Comparison of ENCODE assay signal across 8 cellular contexts in the genomic region with DNA sequence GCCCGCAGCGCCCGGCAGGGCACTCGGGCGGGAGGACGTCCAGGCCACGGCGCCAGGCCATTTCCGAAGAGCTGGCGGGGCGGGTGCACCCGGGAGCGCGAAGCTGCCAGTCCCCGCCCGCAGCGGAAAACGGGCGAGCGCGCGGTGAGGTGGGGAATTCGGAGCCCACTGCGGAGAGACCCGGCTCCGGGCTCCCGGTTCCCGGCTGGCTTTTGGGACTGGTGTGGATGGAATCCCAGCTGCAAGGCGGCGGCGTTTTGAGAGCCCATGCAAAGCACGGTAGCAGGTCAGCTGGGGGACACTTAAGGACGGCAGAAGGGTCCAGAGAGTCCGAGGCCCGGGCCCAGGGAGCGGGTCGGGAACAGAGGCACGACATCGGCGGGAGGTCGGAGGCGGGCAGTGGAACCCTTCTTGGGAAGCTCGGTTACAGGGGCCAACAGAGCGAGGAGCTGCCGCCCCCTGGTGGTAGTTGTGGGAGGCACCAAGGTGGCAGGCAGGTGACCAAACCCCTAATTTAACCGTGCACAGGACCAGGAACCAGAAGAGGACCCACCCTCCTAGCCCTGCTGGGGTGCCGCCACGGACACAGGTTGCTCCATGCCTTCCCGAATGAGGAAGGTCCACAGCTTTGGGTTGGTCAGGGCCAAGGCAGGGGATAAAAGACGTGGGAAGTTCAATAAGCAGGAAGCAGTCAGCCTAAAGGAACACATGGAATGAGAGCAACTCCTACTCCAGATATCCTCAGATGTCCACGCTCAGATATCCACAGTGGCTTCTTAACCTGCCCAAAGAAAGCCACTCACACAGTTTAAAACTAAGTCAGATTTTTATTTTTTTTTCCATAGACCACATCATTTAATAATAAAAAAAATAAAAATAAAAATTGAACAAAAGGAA. TPM values are rescaled to one million over a fixed set of nuclear protein-coding genes. Genes with fewer than 3 reads are reported as not detected.
A peak's percentile ranks its signal among the peaks of the same experiment; 100 is the strongest.
DNase-seq lines count a peak whose midpoint lies in the region; ATAC-seq and TF ChIP-seq lines count a peak whose summit lies in the region.

No MANE protein-coding gene starts in this region.

- no peak for TF ChIP-seq EP300 in esophagus muscularis mucosa (IDR thresholded peaks at IDR 0.05)

- CTCF ChIA-PET in naive thymus-derived CD4-positive, alpha-beta T cell (lab: Charles Lee) = interaction anchor here (0.6 to 12.2 kb wide), 27 partner anchors 11 to 1046 kb away, joined by 3 to 264 read pairs (median 3); a partner anchor contains a TSS

- TF ChIP-seq CTCF in GM20000 (IDR thresholded peaks at IDR 0.05; ENCODE audit: extremely low read depth, missing control alignments) (peak; percentile 94), esophagus muscularis mucosa (IDR thresholded peaks at IDR 0.05) (peak in 2 of 3 experiments; percentile 92 to 96)

- intact Hi-C loops in esophagus muscularis mucosa (cut with DNase I) = loop anchor here (2.0 kb wide), 1 partner anchor 71 kb away; no protein-coding TSS in a partner anchor
- intact Hi-C loops in naive thymus-derived CD4-positive, alpha-beta T cell (cut with micrococcal nuclease) = loop anchor here (1.0 to 10.0 kb wide), 11 partner anchors 23 to 501 kb away; a partner anchor contains a TSS

- WGBS in esophagus muscularis mucosa = under 1% methylated on average over 27 of the region's 51 CpGs

- no peak for TF ChIP-seq POLR2A in esophagus muscularis mucosa (IDR thresholded peaks at IDR 0.05; ENCODE audit: low read depth)

- ATAC-seq in naive thymus-derived CD4-positive, alpha-beta T cell = peak; percentile 81
- ATAC-seq in stimulated activated naive CD8-positive, alpha-beta T cell treated with anti-CD3 and anti-CD28 coated beads, Interleukin-15, Interleukin-2, amounts not matched to agents 100 U/mL and 50 U/mL, for 24 hours = peak; percentile 74

- H3K27ac Mint-ChIP-seq in naive thymus-derived CD4-positive, alpha-beta T cell = peak overlapping the region in 7 of 9 donors; percentile 23 to 85 (median 58)

- peaks cover 4% of the 10 kb centered on the region; the same call in 1 of the 2 replicates for H3K27me3 ChIP-seq in HUES6 (ENCODE audit: control insufficient read depth, insufficient read depth, low read length)
- no peaks in the 10 kb centered on the region for H3K27me3 ChIP-seq in esophagus muscularis mucosa
- H3K27me3 ChIP-seq in naive thymus-derived CD4-positive, alpha-beta T cell (ENCODE audit: control insufficient read depth in 2 of 2, insufficient read depth in 2 of 2, low read length in 2 of 2) = no peaks in the 10 kb centered on the region

- H3K9me3 Mint-ChIP-seq in naive thymus-derived CD4-positive, alpha-beta T cell = peaks cover 0 to 2% (median 0%) of the 10 kb centered on the region in 11 donors

- H3K4me1 Mint-ChIP-seq in naive thymus-derived CD4-positive, alpha-beta T cell = peaks cover 13 to 20% (median 17%) of the 10 kb centered on the region in 7 donors

- H3K9me3 ChIP-seq in HUES6 (ENCODE audit: control insufficient read depth, insufficient read depth, low read depth, low read length) (no peaks in the 10 kb centered on the region), esophagus muscularis mucosa (no peaks in the 10 kb centered on the region)
- no peaks in the 10 kb centered on the region for H3K9me3 ChIP-seq in naive thymus-derived CD4-positive, alpha-beta T cell (ENCODE audit: control insufficient read depth in 2 of 3, low read length in 3 of 3)

- POLR2A ChIA-PET in naive thymus-derived CD4-positive, alpha-beta T cell (lab: Charles Lee) = interaction anchor here (0.8 to 6.5 kb wide), 10 partner anchors 9 to 103 kb away, joined by 3 to 76 read pairs (median 4); a partner anchor contains a TSS

- H3K4me1 ChIP-seq in HUES6 (ENCODE audit: control insufficient read depth, insufficient read depth, low read length) (peaks cover 22% of the 10 kb centered on the region), esophagus muscularis mucosa (peaks cover 23 to 47% (median 42%) of the 10 kb centered on the region in 4 donors)
- peaks cover 7 to 9% of the 10 kb centered on the region in 2 donors for H3K4me1 ChIP-seq in naive thymus-derived CD4-positive, alpha-beta T cell (ENCODE audit: control insufficient read depth in 2 of 2, insufficient read depth in 2 of 2, low read length in 2 of 2)

- peak overlapping the region; percentile 78 to 91 (median 87) for H3K4me3 Mint-ChIP-seq in naive thymus-derived CD4-positive, alpha-beta T cell

- peaks cover 0 to 8% (median 0%) of the 10 kb centered on the region in 5 donors for H3K27me3 Mint-ChIP-seq in naive thymus-derived CD4-positive, alpha-beta T cell

- peak; percentile 90 for DNase-seq in Ammon's horn (ENCODE audit: low spot score)
- peak; percentile 95 for DNase-seq in GM20000 (ENCODE audit: low spot score)
- peak; percentile 50 for DNase-seq in activated CD8-positive, alpha-beta memory T cell treated with anti-CD3 and anti-CD28 coated beads, Interleukin-2, amount 50 U/mL, for 1 hour (ENCODE audit: extremely low read depth)
- DNase-seq in esophagus muscularis mucosa (ENCODE audit: extremely low spot score) = peak; percentile 96
- DNase-seq in naive thymus-derived CD4-positive, alpha-beta T cell = peak; percentile 71 to 89 (median 83)
- DNase-seq in stimulated activated naive CD8-positive, alpha-beta T cell treated with anti-CD3 and anti-CD28 coated beads, Interleukin-15, Interleukin-2, amounts not matched to agents 100 U/mL and 50 U/mL, for 24 hours = peak; percentile 92
- no peak for DNase-seq in NCI-H774 (lab: John Stamatoyannopoulos, UW)

- H3K36me3 ChIP-seq in HUES6 (ENCODE audit: control insufficient read depth, insufficient read depth, low read length) (peaks cover 49% of the 10 kb centered on the region), esophagus muscularis mucosa (peaks cover 31 to 49% (median 45%) of the 10 kb centered on the region in 4 donors)
- peaks cover 17 to 42% (median 17%) of the 10 kb centered on the region in 3 experiments for H3K36me3 ChIP-seq in naive thymus-derived CD4-positive, alpha-beta T cell (ENCODE audit: control insufficient read depth in 2 of 3, insufficient read depth in 3 of 3, low read length in 3 of 3)

- peaks cover 0 to 21% (median 16%) of the 10 kb centered on the region in 5 donors for H3K36me3 Mint-ChIP-seq in naive thymus-derived CD4-positive, alpha-beta T cell

- H3K9ac ChIP-seq in HUES6 (ENCODE audit: low read length) = peak overlapping the region; percentile 77

- H3K27ac ChIP-seq in HUES6 (ENCODE audit: low read depth, low read length) (peak overlapping the region; percentile 64; the same call in 1 of the 2 replicates), esophagus muscularis mucosa (replicated peaks in 1 of 4) (peak overlapping the region; percentile 73 to 83 (median 81))
- peak overlapping the region; percentile 49 for H3K27ac ChIP-seq in naive thymus-derived CD4-positive, alpha-beta T cell (ENCODE audit: low read depth, low read length)

- H3K4me3 ChIP-seq in HUES6 (ENCODE audit: low read depth, low read length) = peak overlapping the region; percentile 72
- peak overlapping the region; percentile 61 to 81 (median 76) for H3K4me3 ChIP-seq in esophagus muscularis mucosa
- peak overlapping the region; percentile 67 for H3K4me3 ChIP-seq in naive thymus-derived CD4-positive, alpha-beta T cell (ENCODE audit: low read length)

RNA-seq across cellular contexts. Expression of a gene that starts 0.7 kb away (rescaled TPM):
- 1 to 10 TPM; 2.5 to 5.9 (median 3.6) TPM for total RNA-seq in esophagus muscularis mucosa
- 1 to 10 TPM; 1.5 to 3.7 (median 2.1) TPM for total RNA-seq in naive thymus-derived CD4-positive, alpha-beta T cell
- under 1 TPM; 0.30 to 0.52 TPM for polyA plus RNA-seq in naive thymus-derived CD4-positive, alpha-beta T cell

RNA-seq across cellular contexts. Expression of a gene that starts 16.0 kb away (rescaled TPM):
- not detected for total RNA-seq in esophagus muscularis mucosa
- total RNA-seq in naive thymus-derived CD4-positive, alpha-beta T cell = 1 to 10 TPM in 1 of 5 experiments, under 1 TPM in 3, not detected in 1; 0.32 to 1.1 (median 0.66) TPM
- polyA plus RNA-seq in naive thymus-derived CD4-positive, alpha-beta T cell = 1 to 10 TPM in 1 of 2 donors, under 1 TPM in 1; 0.70 to 1.2 TPM

RNA-seq across cellular contexts. Expression of a gene that starts 23.3 kb away (rescaled TPM):
- 100 to 1,000 TPM; 135 to 155 (median 145) TPM for total RNA-seq in esophagus muscularis mucosa
- total RNA-seq in naive thymus-derived CD4-positive, alpha-beta T cell = 10 to 100 TPM; 19.2 to 69.1 (median 32.8) TPM
- 10 to 100 TPM; 53.6 to 74.2 TPM for polyA plus RNA-seq in naive thymus-derived CD4-positive, alpha-beta T cell

RNA-seq across cellular contexts. Expression of a gene that starts 36.9 kb away (rescaled TPM):
- total RNA-seq in esophagus muscularis mucosa = 100 to 1,000 TPM in 1 of 4 donors, 10 to 100 TPM in 3; 60.1 to 101 (median 89.5) TPM
- 100 to 1,000 TPM; 222 to 360 (median 301) TPM for total RNA-seq in naive thymus-derived CD4-positive, alpha-beta T cell
- 10 to 100 TPM in 1 of 2 donors, 1 to 10 TPM in 1; 8.7 to 18.6 TPM for polyA plus RNA-seq in naive thymus-derived CD4-positive, alpha-beta T cell

RNA-seq across cellular contexts. Expression of a gene that starts 37.3 kb away (rescaled TPM):
- 10 to 100 TPM; 21.2 to 42.5 (median 34.0) TPM for total RNA-seq in esophagus muscularis mucosa
- 10 to 100 TPM in 4 of 5 experiments, 1 to 10 TPM in 1; 6.0 to 49.9 (median 43.4) TPM for total RNA-seq in naive thymus-derived CD4-positive, alpha-beta T cell
- polyA plus RNA-seq in naive thymus-derived CD4-positive, alpha-beta T cell = 100 to 1,000 TPM in 1 of 2 donors, 10 to 100 TPM in 1; 80.4 to 169 TPM
